ENCODE assay signal across 8 cellular contexts in genomic region chr2:101741775-101742520, GRCh38. TPM values are rescaled to one million over a fixed set of nuclear protein-coding genes. Genes with fewer than 3 reads are reported as not detected.
DNase-seq lines count a peak whose midpoint lies in the region; ATAC-seq and TF ChIP-seq lines count a peak whose summit lies in the region.

No MANE protein-coding gene starts in this region.

- no peak for ATAC-seq in activated naive CD4-positive, alpha-beta T cell treated with anti-CD3 and anti-CD28 coated beads, Interleukin-2, amount 50 U/mL, for 72 hours

- peaks cover 4% of the 10 kb centered on the region; the same call in 1 of the 2 replicates for H3K36me3 ChIP-seq in SJCRH30

- H3K27me3 Mint-ChIP-seq in HFFc6 (ENCODE audit: insufficient read depth) = no peaks in the 10 kb centered on the region

- H3K27ac Mint-ChIP-seq in HFFc6 = peak overlapping the region; percentile 80
- H3K27ac Mint-ChIP-seq in activated naive CD4-positive, alpha-beta T cell treated with anti-CD3 and anti-CD28 coated beads, Interleukin-2, amount 50 U/mL, for 72 hours = peak overlapping the region; percentile 15 to 55

- H3K4me1 Mint-ChIP-seq in HFFc6 (ENCODE audit: low read depth) = peaks cover 92% of the 10 kb centered on the region

- no peaks in the 10 kb centered on the region for H3K27me3 ChIP-seq in SJCRH30

- H3K4me3 Mint-ChIP-seq in HFFc6 = peak overlapping the region; percentile 46

- H3K4me1 ChIP-seq in SJCRH30 = no peaks in the 10 kb centered on the region

- no peaks in the 10 kb centered on the region for H3K9me3 Mint-ChIP-seq in HFFc6
- no peaks in the 10 kb centered on the region for H3K9me3 Mint-ChIP-seq in activated naive CD4-positive, alpha-beta T cell treated with anti-CD3 and anti-CD28 coated beads, Interleukin-2, amount 50 U/mL, for 72 hours

- TF ChIP-seq CTCF in HFFc6 (IDR thresholded peaks at IDR 0.05) = no peak

- no peak overlapping the region for H3K4me3 ChIP-seq in skin epidermis
- H3K4me3 ChIP-seq in SJCRH30 = no peak overlapping the region

- peak overlapping the region in 17 of 21 experiments; percentile 0 to 73 (median 50) for H3K27ac ChIP-seq in skin epidermis
- no peak overlapping the region for H3K27ac ChIP-seq in SJCRH30

- peaks cover 13% of the 10 kb centered on the region; the same call in 1 of the 2 replicates for H3K36me3 Mint-ChIP-seq in HFFc6 (ENCODE audit: low read depth)
- no peaks in the 10 kb centered on the region for H3K36me3 Mint-ChIP-seq in activated naive CD4-positive, alpha-beta T cell treated with anti-CD3 and anti-CD28 coated beads, Interleukin-2, amount 50 U/mL, for 72 hours

- DNase-seq in HFFc6 = no peak
- no peak for DNase-seq in activated naive CD4-positive, alpha-beta T cell treated with anti-CD3 and anti-CD28 coated beads, Interleukin-2, amount 50 U/mL, for 72 hours (ENCODE audit: low spot score in 2 of 2)
- DNase-seq in iPS DF 4.7 (ENCODE audit: extremely low read depth, low spot score) = peak; percentile 56
- no peak for DNase-seq in ureter (ENCODE audit: low spot score)
- no peak for DNase-seq in DMS53 treated with DMSO at 0.1 percent for 48 hours (lab: John Stamatoyannopoulos, UW; ENCODE audit: unreplicated experiment)
- DNase-seq in DMS153 (lab: John Stamatoyannopoulos, UW) = no peak
- DNase-seq in SJCRH30 = no peak

- H3K9me3 ChIP-seq in SJCRH30 (replicated peaks) = no peaks in the 10 kb centered on the region

RNA-seq across cellular contexts. Expression of gene MAP4K4, which starts 44.4 kb away (rescaled TPM):
- 100 to 1,000 TPM; 103 to 124 (median 121) TPM for total RNA-seq in HFFc6 (2021; fragmentation: NEBNext Ultra II Directional; extraction: Animal tissue kit (Norgen Biotek cat#: 25700))
- 10 to 100 TPM; 82.9 to 94.3 TPM for total RNA-seq in activated naive CD4-positive, alpha-beta T cell treated with anti-CD3 and anti-CD28 coated beads, Interleukin-2, amount 50 U/mL, for 72 hours
- 49.9 TPM for total RNA-seq in ureter
- 118 and 139 TPM in 2 replicates for total RNA-seq in SJCRH30 (2014; rRNA removed; shearing (Covaris generic))
